1 cellular context compared by ENCODE assay signal in genomic region chr7:91264083-91264923, GRCh38.
TF ChIP-seq lines count a peak whose summit lies in the region.

TSS of gene FZD1 (plus strand) at chr7:91264433. CDS start at chr7:91264881, 448 bp downstream.

TF ChIP-seq in K562, 482 proteins besides CTCF, POLR2A, EP300 and RAD21 (continued from another document and continues in another):
- TF ChIP-seq POLR2AphosphoS5 (IDR thresholded peaks at IDR 0.05; ENCODE audit: control insufficient read depth, insufficient read depth, low read depth, low read length) (peak; percentile 64; the same call in 1 of the 2 replicates), SAP30 (IDR thresholded peaks at IDR 0.05; ENCODE audit: borderline replicate concordance, insufficient read depth, low read depth, low read length, poor library complexity, severe bottlenecking) (no peak), RUNX1 (IDR thresholded peaks at IDR 0.05; ENCODE audit: low read depth) (peak; percentile 87; the same call in 1 of the 2 replicates), EHMT2 (IDR thresholded peaks at IDR 0.05) (peak; percentile 82), ZSCAN29 (IDR thresholded peaks at IDR 0.05) (peak; percentile 98), HMG20A (CRISPR knock-in tag; conservative IDR thresholded peaks at IDR 0.05) (no peak), IRF1 (CRISPR knock-in tag; IDR thresholded peaks at IDR 0.05; ENCODE audit: borderline replicate concordance) (no peak), DDX20 (tag; IDR thresholded peaks at IDR 0.05; ENCODE audit: low read depth) (no peak), RBFOX2 (IDR thresholded peaks at IDR 0.05; ENCODE audit: low read depth, low read length) (peak; percentile 86), STAT5A (IDR thresholded peaks at IDR 0.05; ENCODE audit: borderline replicate concordance, low read length) (peak; percentile 27; the same call in 1 of the 2 replicates), TFAM (CRISPR knock-in tag; conservative IDR thresholded peaks at IDR 0.05) (no peak), MTA1 (IDR thresholded peaks at IDR 0.05; ENCODE audit: borderline replicate concordance) (peak; percentile 85; the same call in 1 of the 2 replicates), ZNF23 (CRISPR knock-in tag; IDR thresholded peaks at IDR 0.05) (no peak), ZNF584 (CRISPR knock-in tag; IDR thresholded peaks at IDR 0.05; ENCODE audit: low read depth) (no peak), ZNF3 (CRISPR knock-in tag; IDR thresholded peaks at IDR 0.05) (no peak), SIN3A (IDR thresholded peaks at IDR 0.05; ENCODE audit: borderline replicate concordance in 2 of 2, control insufficient read depth in 1 of 2, low read depth in 2 of 2, low read length in 2 of 2) (peak in 1 of 2 experiments; percentile 25; a peak in 2 of 4 replicates), HDAC6 (IDR thresholded peaks at IDR 0.05; ENCODE audit: low read depth, low read length) (no peak), ZNF785 (CRISPR knock-in tag; IDR thresholded peaks at IDR 0.05) (no peak), PHF21A (IDR thresholded peaks at IDR 0.05; ENCODE audit: borderline replicate concordance, low read depth) (peak; percentile 100), NUFIP1 (IDR thresholded peaks at IDR 0.05; ENCODE audit: partially characterized antibody) (no peak), HNRNPK (IDR thresholded peaks at IDR 0.05; ENCODE audit: low read depth, low read length, poor library complexity, severe bottlenecking) (peak; percentile 17), ZNF282 (CRISPR knock-in tag; IDR thresholded peaks at IDR 0.05) (no peak), TRIM28 (IDR thresholded peaks at IDR 0.05) (peak; percentile 84; the same call in 1 of the 2 replicates), ZNF449 (CRISPR knock-in tag; IDR thresholded peaks at IDR 0.05) (no peak), CGGBP1 (CRISPR knock-in tag; IDR thresholded peaks at IDR 0.05) (peak; percentile 88), CREB5 (CRISPR knock-in tag; IDR thresholded peaks at IDR 0.05) (no peak), SMAD3 (CRISPR knock-in tag; conservative IDR thresholded peaks at IDR 0.05) (peak; percentile 74; the same call in 1 of the 2 replicates), ZKSCAN3 (CRISPR knock-in tag; IDR thresholded peaks at IDR 0.05) (no peak), RFX5 (IDR thresholded peaks at IDR 0.05; ENCODE audit: low read depth, low read length) (no peak)
- TF ChIP-seq, protein P1, sequence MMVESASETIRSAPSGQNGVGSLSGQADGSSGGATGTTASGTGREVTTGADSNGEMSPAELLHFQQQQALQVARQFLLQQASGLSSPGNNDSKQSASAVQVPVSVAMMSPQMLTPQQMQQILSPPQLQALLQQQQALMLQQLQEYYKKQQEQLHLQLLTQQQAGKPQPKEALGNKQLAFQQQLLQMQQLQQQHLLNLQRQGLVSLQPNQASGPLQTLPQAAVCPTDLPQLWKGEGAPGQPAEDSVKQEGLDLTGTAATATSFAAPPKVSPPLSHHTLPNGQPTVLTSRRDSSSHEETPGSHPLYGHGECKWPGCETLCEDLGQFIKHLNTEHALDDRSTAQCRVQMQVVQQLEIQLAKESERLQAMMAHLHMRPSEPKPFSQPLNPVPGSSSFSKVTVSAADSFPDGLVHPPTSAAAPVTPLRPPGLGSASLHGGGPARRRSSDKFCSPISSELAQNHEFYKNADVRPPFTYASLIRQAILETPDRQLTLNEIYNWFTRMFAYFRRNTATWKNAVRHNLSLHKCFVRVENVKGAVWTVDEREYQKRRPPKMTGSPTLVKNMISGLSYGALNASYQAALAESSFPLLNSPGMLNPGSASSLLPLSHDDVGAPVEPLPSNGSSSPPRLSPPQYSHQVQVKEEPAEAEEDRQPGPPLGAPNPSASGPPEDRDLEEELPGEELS (CRISPR knock-in tag; IDR thresholded peaks at IDR 0.05; ENCODE audit: borderline replicate concordance), result no peak
- TF ChIP-seq, protein P2, sequence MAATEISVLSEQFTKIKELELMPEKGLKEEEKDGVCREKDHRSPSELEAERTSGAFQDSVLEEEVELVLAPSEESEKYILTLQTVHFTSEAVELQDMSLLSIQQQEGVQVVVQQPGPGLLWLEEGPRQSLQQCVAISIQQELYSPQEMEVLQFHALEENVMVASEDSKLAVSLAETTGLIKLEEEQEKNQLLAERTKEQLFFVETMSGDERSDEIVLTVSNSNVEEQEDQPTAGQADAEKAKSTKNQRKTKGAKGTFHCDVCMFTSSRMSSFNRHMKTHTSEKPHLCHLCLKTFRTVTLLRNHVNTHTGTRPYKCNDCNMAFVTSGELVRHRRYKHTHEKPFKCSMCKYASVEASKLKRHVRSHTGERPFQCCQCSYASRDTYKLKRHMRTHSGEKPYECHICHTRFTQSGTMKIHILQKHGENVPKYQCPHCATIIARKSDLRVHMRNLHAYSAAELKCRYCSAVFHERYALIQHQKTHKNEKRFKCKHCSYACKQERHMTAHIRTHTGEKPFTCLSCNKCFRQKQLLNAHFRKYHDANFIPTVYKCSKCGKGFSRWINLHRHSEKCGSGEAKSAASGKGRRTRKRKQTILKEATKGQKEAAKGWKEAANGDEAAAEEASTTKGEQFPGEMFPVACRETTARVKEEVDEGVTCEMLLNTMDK (IDR thresholded peaks at IDR 0.05; ENCODE audit: borderline replicate concordance, insufficient read depth, low read depth, low read length, poor library complexity, severe bottlenecking), result peak; percentile 26
- TF ChIP-seq, protein P3, sequence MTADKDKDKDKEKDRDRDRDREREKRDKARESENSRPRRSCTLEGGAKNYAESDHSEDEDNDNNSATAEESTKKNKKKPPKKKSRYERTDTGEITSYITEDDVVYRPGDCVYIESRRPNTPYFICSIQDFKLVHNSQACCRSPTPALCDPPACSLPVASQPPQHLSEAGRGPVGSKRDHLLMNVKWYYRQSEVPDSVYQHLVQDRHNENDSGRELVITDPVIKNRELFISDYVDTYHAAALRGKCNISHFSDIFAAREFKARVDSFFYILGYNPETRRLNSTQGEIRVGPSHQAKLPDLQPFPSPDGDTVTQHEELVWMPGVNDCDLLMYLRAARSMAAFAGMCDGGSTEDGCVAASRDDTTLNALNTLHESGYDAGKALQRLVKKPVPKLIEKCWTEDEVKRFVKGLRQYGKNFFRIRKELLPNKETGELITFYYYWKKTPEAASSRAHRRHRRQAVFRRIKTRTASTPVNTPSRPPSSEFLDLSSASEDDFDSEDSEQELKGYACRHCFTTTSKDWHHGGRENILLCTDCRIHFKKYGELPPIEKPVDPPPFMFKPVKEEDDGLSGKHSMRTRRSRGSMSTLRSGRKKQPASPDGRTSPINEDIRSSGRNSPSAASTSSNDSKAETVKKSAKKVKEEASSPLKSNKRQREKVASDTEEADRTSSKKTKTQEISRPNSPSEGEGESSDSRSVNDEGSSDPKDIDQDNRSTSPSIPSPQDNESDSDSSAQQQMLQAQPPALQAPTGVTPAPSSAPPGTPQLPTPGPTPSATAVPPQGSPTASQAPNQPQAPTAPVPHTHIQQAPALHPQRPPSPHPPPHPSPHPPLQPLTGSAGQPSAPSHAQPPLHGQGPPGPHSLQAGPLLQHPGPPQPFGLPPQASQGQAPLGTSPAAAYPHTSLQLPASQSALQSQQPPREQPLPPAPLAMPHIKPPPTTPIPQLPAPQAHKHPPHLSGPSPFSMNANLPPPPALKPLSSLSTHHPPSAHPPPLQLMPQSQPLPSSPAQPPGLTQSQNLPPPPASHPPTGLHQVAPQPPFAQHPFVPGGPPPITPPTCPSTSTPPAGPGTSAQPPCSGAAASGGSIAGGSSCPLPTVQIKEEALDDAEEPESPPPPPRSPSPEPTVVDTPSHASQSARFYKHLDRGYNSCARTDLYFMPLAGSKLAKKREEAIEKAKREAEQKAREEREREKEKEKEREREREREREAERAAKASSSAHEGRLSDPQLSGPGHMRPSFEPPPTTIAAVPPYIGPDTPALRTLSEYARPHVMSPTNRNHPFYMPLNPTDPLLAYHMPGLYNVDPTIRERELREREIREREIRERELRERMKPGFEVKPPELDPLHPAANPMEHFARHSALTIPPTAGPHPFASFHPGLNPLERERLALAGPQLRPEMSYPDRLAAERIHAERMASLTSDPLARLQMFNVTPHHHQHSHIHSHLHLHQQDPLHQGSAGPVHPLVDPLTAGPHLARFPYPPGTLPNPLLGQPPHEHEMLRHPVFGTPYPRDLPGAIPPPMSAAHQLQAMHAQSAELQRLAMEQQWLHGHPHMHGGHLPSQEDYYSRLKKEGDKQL (CRISPR knock-in tag; IDR thresholded peaks at IDR 0.05; ENCODE audit: borderline replicate concordance), result no peak
- TF ChIP-seq, protein P4, sequence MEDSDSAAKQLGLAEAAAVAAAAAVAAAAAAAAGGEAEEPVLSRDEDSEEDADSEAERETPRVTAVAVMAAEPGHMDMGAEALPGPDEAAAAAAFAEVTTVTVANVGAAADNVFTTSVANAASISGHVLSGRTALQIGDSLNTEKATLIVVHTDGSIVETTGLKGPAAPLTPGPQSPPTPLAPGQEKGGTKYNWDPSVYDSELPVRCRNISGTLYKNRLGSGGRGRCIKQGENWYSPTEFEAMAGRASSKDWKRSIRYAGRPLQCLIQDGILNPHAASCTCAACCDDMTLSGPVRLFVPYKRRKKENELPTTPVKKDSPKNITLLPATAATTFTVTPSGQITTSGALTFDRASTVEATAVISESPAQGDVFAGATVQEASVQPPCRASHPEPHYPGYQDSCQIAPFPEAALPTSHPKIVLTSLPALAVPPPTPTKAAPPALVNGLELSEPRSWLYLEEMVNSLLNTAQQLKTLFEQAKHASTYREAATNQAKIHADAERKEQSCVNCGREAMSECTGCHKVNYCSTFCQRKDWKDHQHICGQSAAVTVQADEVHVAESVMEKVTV (CRISPR knock-in tag; IDR thresholded peaks at IDR 0.05), result peak; percentile 41
- TF ChIP-seq, protein P5, sequence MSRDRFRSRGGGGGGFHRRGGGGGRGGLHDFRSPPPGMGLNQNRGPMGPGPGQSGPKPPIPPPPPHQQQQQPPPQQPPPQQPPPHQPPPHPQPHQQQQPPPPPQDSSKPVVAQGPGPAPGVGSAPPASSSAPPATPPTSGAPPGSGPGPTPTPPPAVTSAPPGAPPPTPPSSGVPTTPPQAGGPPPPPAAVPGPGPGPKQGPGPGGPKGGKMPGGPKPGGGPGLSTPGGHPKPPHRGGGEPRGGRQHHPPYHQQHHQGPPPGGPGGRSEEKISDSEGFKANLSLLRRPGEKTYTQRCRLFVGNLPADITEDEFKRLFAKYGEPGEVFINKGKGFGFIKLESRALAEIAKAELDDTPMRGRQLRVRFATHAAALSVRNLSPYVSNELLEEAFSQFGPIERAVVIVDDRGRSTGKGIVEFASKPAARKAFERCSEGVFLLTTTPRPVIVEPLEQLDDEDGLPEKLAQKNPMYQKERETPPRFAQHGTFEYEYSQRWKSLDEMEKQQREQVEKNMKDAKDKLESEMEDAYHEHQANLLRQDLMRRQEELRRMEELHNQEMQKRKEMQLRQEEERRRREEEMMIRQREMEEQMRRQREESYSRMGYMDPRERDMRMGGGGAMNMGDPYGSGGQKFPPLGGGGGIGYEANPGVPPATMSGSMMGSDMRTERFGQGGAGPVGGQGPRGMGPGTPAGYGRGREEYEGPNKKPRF (IDR thresholded peaks at IDR 0.05; ENCODE audit: low read depth, low read length), result no peak
- TF ChIP-seq, protein P6, sequence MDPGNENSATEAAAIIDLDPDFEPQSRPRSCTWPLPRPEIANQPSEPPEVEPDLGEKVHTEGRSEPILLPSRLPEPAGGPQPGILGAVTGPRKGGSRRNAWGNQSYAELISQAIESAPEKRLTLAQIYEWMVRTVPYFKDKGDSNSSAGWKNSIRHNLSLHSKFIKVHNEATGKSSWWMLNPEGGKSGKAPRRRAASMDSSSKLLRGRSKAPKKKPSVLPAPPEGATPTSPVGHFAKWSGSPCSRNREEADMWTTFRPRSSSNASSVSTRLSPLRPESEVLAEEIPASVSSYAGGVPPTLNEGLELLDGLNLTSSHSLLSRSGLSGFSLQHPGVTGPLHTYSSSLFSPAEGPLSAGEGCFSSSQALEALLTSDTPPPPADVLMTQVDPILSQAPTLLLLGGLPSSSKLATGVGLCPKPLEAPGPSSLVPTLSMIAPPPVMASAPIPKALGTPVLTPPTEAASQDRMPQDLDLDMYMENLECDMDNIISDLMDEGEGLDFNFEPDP (CRISPR knock-in tag; IDR thresholded peaks at IDR 0.05), result no peak
